Comparison of ENCODE assay signal across 30 cellular contexts in genomic region chr21:36239585-36239984, GRCh38.
"Had no signal": no experiment of that assay in that cellular context is flagged by ENCODE, and none has a peak within 500 bp of the region (broad histone marks: within the 10 kb centered on the region; RNA-seq: fewer than 3 reads in every experiment).

No MANE protein-coding gene starts in this region.

- H3K9me3 ChIP-seq: ascending aorta had no signal

- H3K4me1 ChIP-seq: ascending aorta had no signal

- H3K4me3 ChIP-seq: ascending aorta, cardiac muscle cell had no signal

- H3K27me3 ChIP-seq: ascending aorta, cardiac muscle cell had no signal

- H3K27ac ChIP-seq: ascending aorta, cardiac muscle cell, WERI-Rb-1 had no signal

- ATAC-seq: activated CD4-positive, alpha-beta T cell treated with anti-CD3 and anti-CD28 coated beads for 36 hours; activated CD4-positive, CD25-positive, alpha-beta regulatory T cell treated with anti-CD3 and anti-CD28 coated beads, Interleukin-2, amount 50 U/mL, for 24 hours; activated CD8-positive, alpha-beta memory T cell treated with anti-CD3 and anti-CD28 coated beads, Interleukin-2, amount 10 ng/mL, durations not matched to agents 7 days and 5 days; activated CD8-positive, alpha-beta T cell treated with anti-CD3 and anti-CD28 coated beads, Interleukin-2, amount 10 ng/mL, durations not matched to agents 7 days and 5 days; activated naive CD8-positive, alpha-beta T cell treated with anti-CD3 and anti-CD28 coated beads, Interleukin-2, amount 50 U/mL, for 24 hours; WTC11 had no signal

- DNase-seq: activated CD4-positive, alpha-beta memory T cell treated with anti-CD3 and anti-CD28 coated beads, Interleukin-2, amount 10 ng/mL, durations not matched to agents 7 days and 5 days; activated CD4-positive, alpha-beta T cell treated with anti-CD3 and anti-CD28 coated beads for 1 hour; activated CD4-positive, alpha-beta T cell treated with anti-CD3 and anti-CD28 coated beads for 36 hours; activated CD4-positive, alpha-beta T cell treated with anti-CD3 and anti-CD28 coated beads for 48 hours; activated CD4-positive, alpha-beta T cell treated with anti-CD3 and anti-CD28 coated beads, Interleukin-2, amount 10 ng/mL, durations not matched to agents 7 days and 5 days; activated CD4-positive, alpha-beta T cell treated with anti-CD3 and anti-CD28 coated beads, Interleukin-2, amount 50 U/mL, for 48 hours; activated CD4-positive, CD25-positive, alpha-beta regulatory T cell; activated CD8-positive, alpha-beta memory T cell treated with anti-CD3 and anti-CD28 coated beads for 24 hours; activated CD8-positive, alpha-beta memory T cell treated with anti-CD3 and anti-CD28 coated beads, Interleukin-2, amount 10 ng/mL, durations not matched to agents 7 days and 5 days; activated CD8-positive, alpha-beta memory T cell treated with anti-CD3 and anti-CD28 coated beads, Interleukin-2, amount 50 U/mL, for 48 hours; activated CD8-positive, alpha-beta T cell treated with anti-CD3 and anti-CD28 coated beads, Interleukin-2, amount 10 ng/mL, durations not matched to agents 7 days and 5 days; activated effector memory CD4-positive, alpha-beta T cell treated with Interleukin-2 at 50 U/mL for 16 hours; activated gamma-delta T cell; activated naive CD4-positive, alpha-beta T cell treated with anti-CD3 and anti-CD28 coated beads, Interleukin-2, amount 10 ng/mL, durations not matched to agents 7 days and 5 days; activated naive CD4-positive, alpha-beta T cell treated with Interleukin-2 at 50 U/mL for 16 hours; activated naive CD8-positive, alpha-beta T cell treated with anti-CD3 and anti-CD28 coated beads, Interleukin-2, amount 10 ng/mL, durations not matched to agents 7 days and 5 days; activated naive CD8-positive, alpha-beta T cell treated with anti-CD3 and anti-CD28 coated beads, Interleukin-2, amount 50 U/mL, for 24 hours; activated T-cell treated with anti-CD3 and anti-CD28 coated beads, Interleukin-2, amount 50 U/mL, for 24 hours; activated T-cell treated with anti-CD3 and anti-CD28 coated beads, Interleukin-2, amount 50 U/mL, for 48 hours; amygdala; anterior cingulate cortex; caudate nucleus; cerebellar nuclear complex; T-helper 2 cell; T-helper 9 cell; WERI-Rb-1 had no signal

- H3K36me3 ChIP-seq: cardiac muscle cell had no signal
